In genomic region chr3:156781310-156782230, GRCh38 we compare ENCODE assay signal across 1 cellular context.
TF ChIP-seq lines count a peak whose summit lies in the region.

No MANE protein-coding gene starts in this region.

TF ChIP-seq in K562, 482 proteins besides CTCF, POLR2A, EP300 and RAD21 (continued from another document and continues in another):
- TF ChIP-seq SMARCA5 (IDR thresholded peaks at IDR 0.05) (no peak), DIDO1 (tag; IDR thresholded peaks at IDR 0.05; ENCODE audit: low read depth) (no peak), ARID4B (CRISPR knock-in tag; IDR thresholded peaks at IDR 0.05) (no peak), ATF3 (IDR thresholded peaks at IDR 0.05) (peak; percentile 82), ATF3 (CRISPR knock-in tag; conservative IDR thresholded peaks at IDR 0.05) (0 out of 2 replicates have a peak, but pooled peaks have one; percentile 25), ZNF384 (IDR thresholded peaks at IDR 0.05; ENCODE audit: low read depth, low read length) (no peak), ZSCAN32 (CRISPR knock-in tag; IDR thresholded peaks at IDR 0.05) (no peak), MXI1 (IDR thresholded peaks at IDR 0.05; ENCODE audit: low read depth, low read length) (no peak), NR0B1 (IDR thresholded peaks at IDR 0.05; ENCODE audit: partially characterized antibody) (no peak), RBM39 (optimal IDR thresholded peaks at IDR 0.05; ENCODE audit: low read depth, low read length) (no peak), ZNF609 (CRISPR knock-in tag; IDR thresholded peaks at IDR 0.05; ENCODE audit: borderline replicate concordance) (no peak), ETS2 (tag; IDR thresholded peaks at IDR 0.05; ENCODE audit: borderline replicate concordance, poor library complexity, severe bottlenecking) (no peak), CHCHD3 (CRISPR knock-in tag; IDR thresholded peaks at IDR 0.05) (no peak), HMBOX1 (IDR thresholded peaks at IDR 0.05) (peak; percentile 90), ELF2 (CRISPR knock-in tag; IDR thresholded peaks at IDR 0.05) (no peak), BCL6 (CRISPR knock-in tag; IDR thresholded peaks at IDR 0.05) (no peak), ZNF785 (CRISPR knock-in tag; IDR thresholded peaks at IDR 0.05) (no peak), ATF6 (CRISPR knock-in tag; IDR thresholded peaks at IDR 0.05) (no peak), TSC22D4 (tag; IDR thresholded peaks at IDR 0.05) (no peak), TRIM28 (IDR thresholded peaks at IDR 0.05) (no peak; the same call in 1 of the 2 replicates), KLF6 (CRISPR knock-in tag; IDR thresholded peaks at IDR 0.05; ENCODE audit: borderline replicate concordance) (no peak), NCOR1 (IDR thresholded peaks at IDR 0.05) (peak; percentile 54), RBM17 (IDR thresholded peaks at IDR 0.05; ENCODE audit: borderline replicate concordance, low read depth, low read length) (no peak), ETV5 (CRISPR knock-in tag; IDR thresholded peaks at IDR 0.05; ENCODE audit: low read depth) (no peak), VEZF1 (CRISPR knock-in tag; IDR thresholded peaks at IDR 0.05) (no peak), KDM4B (IDR thresholded peaks at IDR 0.05; ENCODE audit: borderline replicate concordance in 2 of 2, low read depth in 1 of 2) (no peak), KAT7 (CRISPR knock-in tag; IDR thresholded peaks at IDR 0.05; ENCODE audit: borderline replicate concordance) (no peak), CBFA2T3 (IDR thresholded peaks at IDR 0.05) (peak; percentile 79), NR2C1 (IDR thresholded peaks at IDR 0.05) (no peak), NR2C1 (tag; IDR thresholded peaks at IDR 0.05) (no peak), CCAR2 (IDR thresholded peaks at IDR 0.05; ENCODE audit: low read depth, low read length) (no peak), TAL1 (IDR thresholded peaks at IDR 0.05) (peak; percentile 36; the same call in 1 of the 2 replicates), TCFL5 (CRISPR knock-in tag; conservative IDR thresholded peaks at IDR 0.05) (no peak), MBD1 (CRISPR knock-in tag; IDR thresholded peaks at IDR 0.05) (no peak), CEBPB (tag; IDR thresholded peaks at IDR 0.05) (no peak), ZNF431 (CRISPR knock-in tag; IDR thresholded peaks at IDR 0.05) (no peak), MCM2 (IDR thresholded peaks at IDR 0.05; ENCODE audit: low read depth) (no peak), ETV1 (tag; conservative IDR thresholded peaks at IDR 0.05; ENCODE audit: low read depth) (peak; percentile 47; the same call in 1 of the 2 replicates), THRA (IDR thresholded peaks at IDR 0.05) (no peak), PTBP1 (IDR thresholded peaks at IDR 0.05; ENCODE audit: low read depth, low read length) (no peak), HINFP (tag; conservative IDR thresholded peaks at IDR 0.05; ENCODE audit: low read depth) (no peak), SMAD1 (IDR thresholded peaks at IDR 0.05; ENCODE audit: low read depth, low read length, partially characterized antibody) (no peak), RCOR1 (IDR thresholded peaks at IDR 0.05; ENCODE audit: borderline replicate concordance in 1 of 2, low read depth in 2 of 2, low read length in 2 of 2) (peak in 1 of 2 experiments; percentile 84; a peak in 2 of 4 replicates), PHF8 (IDR thresholded peaks at IDR 0.05; ENCODE audit: borderline replicate concordance, low read length) (peak; percentile 28; the same call in 1 of the 2 replicates)
